Comparison of ENCODE assay signal across 1 cellular context in genomic region chr18:23503038-23503966, GRCh38.
TF ChIP-seq lines count a peak whose summit lies in the region.

Gene RMC1, plus strand, starts transcription at chr18:23503511. Its CDS starts 108 bp downstream, at chr18:23503619.

TF ChIP-seq in HepG2, 621 proteins besides CTCF, POLR2A, EP300 and RAD21 (continued from another document and continues in another):
- TF ChIP-seq ZXDC (CRISPR knock-in tag; IDR thresholded peaks at IDR 0.05) (no peak), ZNF343 (CRISPR knock-in tag; IDR thresholded peaks at IDR 0.05) (0 out of 2 replicates have a peak, but pooled peaks have one; percentile 78), ZNF230 (CRISPR knock-in tag; IDR thresholded peaks at IDR 0.05) (peak; percentile 66; the same call in 1 of the 2 replicates), KAT7 (CRISPR knock-in tag; IDR thresholded peaks at IDR 0.05; ENCODE audit: borderline replicate concordance) (peak; percentile 64; the same call in 1 of the 2 replicates), NFIC (IDR thresholded peaks at IDR 0.05; ENCODE audit: low read length) (no peak), ZNF337 (CRISPR knock-in tag; IDR thresholded peaks at IDR 0.05; ENCODE audit: borderline replicate concordance, low read depth) (no peak; the same call in 1 of the 2 replicates), ZNF431 (CRISPR knock-in tag; IDR thresholded peaks at IDR 0.05; ENCODE audit: borderline replicate concordance, low read depth) (no peak), THAP9 (CRISPR knock-in tag; IDR thresholded peaks at IDR 0.05; ENCODE audit: borderline replicate concordance) (peak; percentile 50; the same call in 1 of the 2 replicates), JUND (CRISPR knock-in tag; IDR thresholded peaks at IDR 0.05) (no peak), NCOA2 (CRISPR knock-in tag; IDR thresholded peaks at IDR 0.05) (no peak), ZNF430 (CRISPR knock-in tag; IDR thresholded peaks at IDR 0.05) (peak; percentile 52; the same call in 1 of the 2 replicates), ZNF207 (IDR thresholded peaks at IDR 0.05; ENCODE audit: borderline replicate concordance) (no peak), ATF1 (CRISPR knock-in tag; IDR thresholded peaks at IDR 0.05) (no peak), GLMP (CRISPR knock-in tag; IDR thresholded peaks at IDR 0.05; ENCODE audit: borderline replicate concordance) (no peak), IRF1 (CRISPR knock-in tag; IDR thresholded peaks at IDR 0.05; ENCODE audit: low read depth) (no peak), HOXD1 (CRISPR knock-in tag; IDR thresholded peaks at IDR 0.05) (peak; percentile 16; the same call in 1 of the 2 replicates), SIN3A (IDR thresholded peaks at IDR 0.05; ENCODE audit: borderline replicate concordance, low read depth, low read length) (no peak), ZNF674 (CRISPR knock-in tag; IDR thresholded peaks at IDR 0.05; ENCODE audit: low read depth) (no peak), SKIL (CRISPR knock-in tag; IDR thresholded peaks at IDR 0.05; ENCODE audit: borderline replicate concordance) (peak; percentile 37; the same call in 1 of the 2 replicates), ZNF768 (CRISPR knock-in tag; IDR thresholded peaks at IDR 0.05) (peak; percentile 33; the same call in 1 of the 2 replicates), REL (CRISPR knock-in tag; conservative IDR thresholded peaks at IDR 0.05) (no peak), LCORL (IDR thresholded peaks at IDR 0.05) (no peak), LCORL (CRISPR knock-in tag; IDR thresholded peaks at IDR 0.05) (peak; percentile 88), THAP7 (CRISPR knock-in tag; IDR thresholded peaks at IDR 0.05) (no peak), ZNF263 (CRISPR knock-in tag; IDR thresholded peaks at IDR 0.05) (peak; percentile 21; the same call in 1 of the 2 replicates), ZNF12 (CRISPR knock-in tag; IDR thresholded peaks at IDR 0.05) (no peak), FOSL1 (CRISPR knock-in tag; IDR thresholded peaks at IDR 0.05; ENCODE audit: borderline replicate concordance) (no peak), U2AF2 (IDR thresholded peaks at IDR 0.05; ENCODE audit: low read depth, low read length) (no peak), SETDB1 (CRISPR knock-in tag; IDR thresholded peaks at IDR 0.05; ENCODE audit: borderline replicate concordance) (peak; percentile 23; the same call in 1 of the 2 replicates), ZNF543 (CRISPR knock-in tag; IDR thresholded peaks at IDR 0.05) (0 out of 2 replicates have a peak, but pooled peaks have one; percentile 33), ZNF253 (CRISPR knock-in tag; IDR thresholded peaks at IDR 0.05; ENCODE audit: borderline replicate concordance) (no peak), ZNF766 (CRISPR knock-in tag; IDR thresholded peaks at IDR 0.05; ENCODE audit: borderline replicate concordance) (no peak), WIZ (CRISPR knock-in tag; IDR thresholded peaks at IDR 0.05) (no peak), SIX4 (CRISPR knock-in tag; IDR thresholded peaks at IDR 0.05) (no peak), STAG1 (CRISPR knock-in tag; IDR thresholded peaks at IDR 0.05) (peak; percentile 72), ELK4 (CRISPR knock-in tag; IDR thresholded peaks at IDR 0.05; ENCODE audit: borderline replicate concordance) (no peak), ZNF24 (IDR thresholded peaks at IDR 0.05) (0 out of 2 replicates have a peak, but pooled peaks have one; percentile 22), ZNF33A (CRISPR knock-in tag; IDR thresholded peaks at IDR 0.05; ENCODE audit: borderline replicate concordance) (no peak), HDAC1 (CRISPR knock-in tag; IDR thresholded peaks at IDR 0.05) (peak; percentile 85), ZBTB49 (CRISPR knock-in tag; IDR thresholded peaks at IDR 0.05; ENCODE audit: borderline replicate concordance) (no peak), ZNF784 (CRISPR knock-in tag; IDR thresholded peaks at IDR 0.05; ENCODE audit: borderline replicate concordance) (peak; percentile 65; the same call in 1 of the 2 replicates), AHR (CRISPR knock-in tag; IDR thresholded peaks at IDR 0.05) (no peak), TCF12 (IDR thresholded peaks at IDR 0.05) (no peak), TCF12 (CRISPR knock-in tag; IDR thresholded peaks at IDR 0.05) (no peak; the same call in 1 of the 2 replicates), ZNF180 (CRISPR knock-in tag; IDR thresholded peaks at IDR 0.05; ENCODE audit: borderline replicate concordance, low read depth) (no peak), ZNF317 (CRISPR knock-in tag; IDR thresholded peaks at IDR 0.05) (peak; percentile 61; the same call in 1 of the 2 replicates), ZBTB46 (CRISPR knock-in tag; IDR thresholded peaks at IDR 0.05; ENCODE audit: borderline replicate concordance) (no peak), ZBTB43 (CRISPR knock-in tag; conservative IDR thresholded peaks at IDR 0.05) (no peak; the same call in 1 of the 2 replicates), POLR2G (IDR thresholded peaks at IDR 0.05; ENCODE audit: low read depth, low read length) (peak; percentile 97)
